ENCODE assay signal across 8 cellular contexts in the genomic region with DNA sequence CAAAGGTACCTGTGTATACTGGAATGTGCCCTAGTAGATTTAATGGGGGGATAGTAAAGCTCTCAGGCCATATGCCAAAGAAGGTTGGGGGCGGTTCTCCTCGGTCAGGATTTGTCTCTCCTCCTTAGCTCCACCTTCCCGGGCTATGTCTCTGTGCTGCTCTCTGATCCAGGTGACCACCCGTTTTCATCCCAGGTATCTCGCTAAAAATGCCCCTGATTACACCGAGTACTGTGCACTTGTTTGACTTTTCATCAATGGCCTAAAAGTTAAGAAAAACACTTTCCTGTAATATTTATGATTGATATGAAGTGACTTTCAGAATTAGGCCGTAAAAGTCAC. TPM values are rescaled to one million over a fixed set of nuclear protein-coding genes. Genes with fewer than 3 reads are reported as not detected.
A peak's percentile ranks its signal among the peaks of the same experiment; 100 is the strongest.
DNase-seq lines count a peak whose midpoint lies in the region; ATAC-seq lines count a peak whose summit lies in the region.

No MANE protein-coding gene starts in this region.

- in situ Hi-C loops in T47D (cut with HindIII; ENCODE audit: low pct_unique_long_range_greater_than_20kb, low sequenced_read_pairs) = no loop called here

- H3K4me2 ChIP-seq in mesendoderm (ENCODE audit: low read length) = peak overlapping the region; percentile 17

- H3K23ac ChIP-seq in mesendoderm (ENCODE audit: low read length) = no peak overlapping the region

- peaks cover 26% of the 10 kb centered on the region for H3K79me1 ChIP-seq in mesendoderm (ENCODE audit: low read length)

- H3K79me2 ChIP-seq in mesendoderm (ENCODE audit: control insufficient read depth, insufficient read depth, low read length) = peaks cover 46% of the 10 kb centered on the region

- no peak overlapping the region for H3K27ac ChIP-seq in mesendoderm (ENCODE audit: low read depth, low read length)

- H4K5ac ChIP-seq in mesendoderm (ENCODE audit: low read length) = no peak overlapping the region

- peak overlapping the region; percentile 85 for H3K4me3 ChIP-seq in mesendoderm (ENCODE audit: low read length)

- peak overlapping the region; percentile 91 for H3K9ac ChIP-seq in mesendoderm (ENCODE audit: low read length)

- no peak overlapping the region for H2BK120ac ChIP-seq in mesendoderm (ENCODE audit: low read depth, low read length)

- no peak overlapping the region for H2AK5ac ChIP-seq in mesendoderm (ENCODE audit: low read length)

- H3K56ac ChIP-seq in mesendoderm (ENCODE audit: low read length) = peak overlapping the region; percentile 99

- H4K8ac ChIP-seq in mesendoderm (ENCODE audit: low read depth, low read length) = no peak overlapping the region

- H2BK5ac ChIP-seq in mesendoderm (ENCODE audit: low read length) = no peak overlapping the region

- WGBS in mesendoderm (ENCODE audit: extremely low coverage, insufficient coverage, low lambda C conversion rate) = no CpG with 5 or more reads among the region's 7 CpGs

- H3K18ac ChIP-seq in mesendoderm (ENCODE audit: low read length) = no peak overlapping the region

- H2BK15ac ChIP-seq in mesendoderm (replicated peaks; ENCODE audit: low read depth) = no peak overlapping the region

- peaks cover 13% of the 10 kb centered on the region for H3K36me3 ChIP-seq in mesendoderm (ENCODE audit: control insufficient read depth, insufficient read depth, low read length)

- no peak for ATAC-seq in GM19023 (IDR thresholded peaks at IDR 0.05; ENCODE audit: unreplicated experiment)
- no peak for ATAC-seq in HG03520 (IDR thresholded peaks at IDR 0.05; ENCODE audit: unreplicated experiment)
- ATAC-seq in GM18511 (IDR thresholded peaks at IDR 0.05; ENCODE audit: unreplicated experiment) = no peak

- DNase-seq in EL (peak; percentile 19), NAMALWA (ENCODE audit: low spot score) (peak; percentile 57), T47D (ENCODE audit: low read depth in 1 of 2, low spot score in 1 of 2) (peak; percentile 31 to 54), mesendoderm (peak; percentile 71), hepatic stellate cell (ENCODE audit: low spot score) (no peak)

- H3K4me1 ChIP-seq in mesendoderm (ENCODE audit: control insufficient read depth, low read depth, low read length) = peaks cover 3% of the 10 kb centered on the region

- no peak overlapping the region for H3K4ac ChIP-seq in mesendoderm (ENCODE audit: low read depth, low read length)

- H3K27me3 ChIP-seq in mesendoderm (ENCODE audit: insufficient read depth, low read length, poor library complexity) = no peaks in the 10 kb centered on the region

RNA-seq across cellular contexts. Expression of a gene that starts 0.7 kb away (rescaled TPM):
- polyA plus RNA-seq in mesendoderm (2013, experiment 1 of 2) = 176 TPM
- polyA plus RNA-seq in mesendoderm (2013, experiment 2 of 2) = 172 TPM

RNA-seq across cellular contexts. Expression of a gene that starts 2.3 kb away (rescaled TPM):
- polyA plus RNA-seq in mesendoderm (2013, experiment 1 of 2) = 90.2 TPM
- 88.1 TPM for polyA plus RNA-seq in mesendoderm (2013, experiment 2 of 2)
